ENCODE assay signal across 8 cellular contexts in the genomic region with DNA sequence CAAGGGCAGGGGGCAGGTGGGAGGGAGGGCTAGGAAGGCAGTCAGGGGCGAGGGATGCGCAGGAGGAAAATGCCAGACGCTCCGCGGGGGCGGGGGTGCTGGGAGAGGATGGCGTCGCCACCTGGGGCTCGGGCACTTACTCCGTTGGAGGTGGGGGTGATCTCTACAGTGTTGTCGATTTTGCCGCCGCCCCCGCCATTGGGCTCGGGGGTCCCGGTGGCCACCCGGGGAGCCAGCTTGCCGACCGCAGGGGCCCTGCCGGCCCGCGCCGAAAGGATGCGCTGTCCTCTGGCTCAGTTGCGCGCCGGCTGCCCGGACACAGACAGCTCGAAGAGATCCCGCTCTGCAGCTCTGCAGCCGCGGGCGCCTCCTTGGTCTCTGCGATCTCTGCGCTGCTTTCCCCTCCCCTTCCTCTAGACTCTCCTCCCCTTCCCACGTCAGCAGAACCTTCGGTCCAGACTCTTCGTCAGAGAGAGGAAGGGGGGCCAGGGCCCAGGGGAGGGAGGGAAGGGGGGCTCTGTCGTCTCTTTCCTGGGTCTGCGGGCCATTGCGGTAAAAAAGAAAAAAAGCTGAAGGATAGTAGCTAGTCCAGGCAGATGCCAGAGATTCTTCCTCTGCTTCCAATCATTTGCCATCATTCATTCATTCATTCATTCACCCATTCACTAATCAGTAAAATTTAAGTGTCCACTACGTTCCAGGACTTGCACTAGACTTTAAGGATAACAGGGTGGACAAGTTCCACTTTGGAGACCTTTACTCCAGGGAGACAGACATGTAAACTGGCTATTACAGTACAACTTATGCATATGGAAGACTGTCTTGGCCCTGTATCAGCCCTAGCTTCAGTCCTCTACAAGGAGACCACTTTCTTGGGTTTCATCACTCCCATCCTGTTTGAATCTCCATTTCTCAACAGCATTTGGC. TPM values are rescaled to one million over a fixed set of nuclear protein-coding genes. Genes with fewer than 3 reads are reported as not detected.
A peak's percentile ranks its signal among the peaks of the same experiment; 100 is the strongest.
DNase-seq lines count a peak whose midpoint lies in the region; ATAC-seq, FAIRE-seq and TF ChIP-seq lines count a peak whose summit lies in the region.

A gene (minus strand): TSS at position 382 of the 927 bp plus-strand sequence.

- TF ChIP-seq POLR2A in H1 (IDR thresholded peaks at IDR 0.05; ENCODE audit: control extremely low read depth in 1 of 2, low read depth in 2 of 2, low read length in 2 of 2) = peak; percentile 36 to 91

- peak within 1 kb of the TSS; percentile 71; the same call in 1 of the 2 replicates for H2BK5ac ChIP-seq in H1 (ENCODE audit: low read depth, low read length)

- POLR2A ChIA-PET in H1 (lab: Charles Lee; ENCODE audit: partially characterized antibody) = interaction anchor here (0.6 to 6.4 kb wide), 13 partner anchors 11 to 214 kb away, joined by 3 to 73 read pairs (median 4); a partner anchor contains a TSS

- WGBS in H1 (ENCODE audit: extremely low coverage in 1 of 2, insufficient coverage in 1 of 2, insufficient read length in 1 of 2, insufficient replicate concordance in 2 of 2, low coverage in 1 of 2, low lambda C conversion rate in 2 of 2, missing lambda C conversion rate in 1 of 2), 2 experiments = 7% methylated on average over 8 of the region's 42 CpGs; no CpG with 5 or more reads in 1 of the 2 experiments

- H3K27ac ChIP-seq in DND-41 (ENCODE audit: low read length) = no peak within 1 kb of the TSS
- 0 out of 2 replicates have a peak within 1 kb of the TSS, but pooled peaks have one; percentile 8 for H3K27ac ChIP-seq in H1 (ENCODE audit: low read depth, low read length)
- no peak within 1 kb of the TSS for H3K27ac ChIP-seq in lower lobe of right lung

- H3K18ac ChIP-seq in H1 (ENCODE audit: extremely low read depth, low read length) = peak within 1 kb of the TSS; percentile 38

- peak within 1 kb of the TSS; percentile 19; the same call in 1 of the 2 replicates for H4K8ac ChIP-seq in H1 (ENCODE audit: extremely low read depth, insufficient read depth, low read length)

- H3K79me2 ChIP-seq in DND-41 (ENCODE audit: insufficient read depth, low read length) (no peaks in the 10 kb centered on the region), H1 (ENCODE audit: control insufficient read depth in 1 of 2, insufficient read depth in 2 of 2, low read length in 2 of 2) (no peaks in the 10 kb centered on the region)

- H2AFZ ChIP-seq in DND-41 (ENCODE audit: low read depth, low read length) = no peak within 1 kb of the TSS
- H2AFZ ChIP-seq in H1 (ENCODE audit: low read length) = 0 out of 2 replicates have a peak within 1 kb of the TSS, but pooled peaks have one; percentile 19

- H3K23ac ChIP-seq in H1 (ENCODE audit: insufficient read length) = no peak within 1 kb of the TSS

- no peak within 1 kb of the TSS for H3K14ac ChIP-seq in H1 (ENCODE audit: insufficient read length)

- TF ChIP-seq RAD21 in H1 (IDR thresholded peaks at IDR 0.05 in 1 of 2, conservative IDR thresholded peaks at IDR 0.05 in 1 of 2; ENCODE audit: low read depth in 2 of 2, low read length in 2 of 2) = peak in 1 of 2 experiments; percentile 16; a peak in 1 of 4 replicates

- H3K27me3 ChIP-seq in DND-41 (ENCODE audit: insufficient read depth, low read length, poor library complexity) = peaks cover 42% of the 10 kb centered on the region
- H3K27me3 ChIP-seq in H1 (replicated peaks in 1 of 4; ENCODE audit: control insufficient read depth in 3 of 4, extremely low read depth in 1 of 4, insufficient read depth in 3 of 4, low read length in 3 of 4) = peaks cover 0 to 14% (median 10%) of the 10 kb centered on the region in 4 experiments; a peak in 6 of 7 replicates
- peaks cover 23% of the 10 kb centered on the region for H3K27me3 ChIP-seq in lower lobe of right lung (ENCODE audit: low read depth)

- no peak within 1 kb of the TSS for H2BK120ac ChIP-seq in H1 (replicated peaks; ENCODE audit: low read depth, low read length)

- H3K9ac ChIP-seq in DND-41 (ENCODE audit: low read depth, low read length) (no peak within 1 kb of the TSS), H1 (replicated peaks in 1 of 4; ENCODE audit: extremely low read depth in 1 of 4, low read depth in 3 of 4, low read length in 3 of 4) (peak within 1 kb of the TSS in 2 of 4 experiments; percentile 29 to 38; a peak in 4 of 7 replicates)

- no peak for DNase-seq in DND-41
- peak; percentile 90 for DNase-seq in NCI-H2196 treated with DMSO at 0.1 percent for 48 hours (lab: John Stamatoyannopoulos, UW; ENCODE audit: unreplicated experiment)
- peak; percentile 22 to 25 for DNase-seq in activated CD8-positive, alpha-beta memory T cell treated with anti-CD3 and anti-CD28 coated beads for 1 hour (ENCODE audit: extremely low read depth in 1 of 2, low read depth in 1 of 2)
- peak in 1 of 2 experiments; percentile 86 for DNase-seq in H1 (ENCODE audit: low read depth in 1 of 2, low spot score in 2 of 2)
- DNase-seq in lower lobe of right lung = peak; percentile 68
- peak; percentile 35 to 43 for DNase-seq in stimulated activated CD4-positive, alpha-beta T cell treated with anti-CD3 and anti-CD28 coated beads, Interleukin-2, amount 100 ng/mL, for 48 hours

- no peak within 1 kb of the TSS for H4K91ac ChIP-seq in H1 (replicated peaks; ENCODE audit: insufficient read length, low read length)

- H3K23me2 ChIP-seq in H1 (ENCODE audit: low read depth, low read length) = peaks cover 10% of the 10 kb centered on the region

- H3K79me1 ChIP-seq in H1 (ENCODE audit: low read depth, low read length) = no peaks in the 10 kb centered on the region

- no peak within 1 kb of the TSS for H2BK15ac ChIP-seq in H1 (ENCODE audit: low read length)

- H3K4ac ChIP-seq in H1 (replicated peaks; ENCODE audit: insufficient read length, low read depth, low read length) = no peak within 1 kb of the TSS

- H2BK20ac ChIP-seq in H1 (ENCODE audit: low read length) = no peak within 1 kb of the TSS

- FAIRE-seq in H1 (lab: Jason Lieb, UNC) = no peak

- H4K5ac ChIP-seq in H1 (ENCODE audit: insufficient read length, low read depth, low read length) = no peak within 1 kb of the TSS

- H3K4me1 ChIP-seq in DND-41 (ENCODE audit: insufficient read depth, low read length) (no peaks in the 10 kb centered on the region), H1 (replicated peaks in 1 of 4; ENCODE audit: control insufficient read depth in 3 of 4, insufficient read depth in 4 of 4, low read length in 3 of 4) (peaks cover 0 to 3% (median 2%) of the 10 kb centered on the region in 4 experiments; a peak in 4 of 7 replicates), lower lobe of right lung (peaks cover 18% of the 10 kb centered on the region)

- H4K20me1 ChIP-seq in DND-41 (ENCODE audit: insufficient read depth, low read length) (no peaks in the 10 kb centered on the region), H1 (replicated peaks in 1 of 2; ENCODE audit: control insufficient read depth in 1 of 2, insufficient read depth in 2 of 2, low read length in 2 of 2) (peaks cover 0 to 3% of the 10 kb centered on the region in 2 experiments)

- TF ChIP-seq EP300 in H1 (IDR thresholded peaks at IDR 0.05; ENCODE audit: borderline replicate concordance in 1 of 2, low read depth in 2 of 2, low read length in 2 of 2) = no peak

- peak within 1 kb of the TSS; percentile 41; the same call in 1 of the 2 replicates for H2AK5ac ChIP-seq in H1 (ENCODE audit: low read depth, low read length)

- no peak for TF ChIP-seq CTCF in DND-41 (IDR thresholded peaks at IDR 0.05; ENCODE audit: borderline replicate concordance, extremely low read depth, low read length, poor library complexity, severe bottlenecking)
- peak in 2 of 3 experiments; percentile 11 to 22; a peak in 2 of 4 replicates for TF ChIP-seq CTCF in H1 (IDR thresholded peaks at IDR 0.05; ENCODE audit: control extremely low read depth in 1 of 3, insufficient read depth in 1 of 3, low read depth in 1 of 3, low read length in 3 of 3)
- no peak for TF ChIP-seq CTCF in lower lobe of right lung (IDR thresholded peaks at IDR 0.05)

- intact Hi-C loops in lower lobe of right lung (cut with DNase I) = no loop called here

- no peaks in the 10 kb centered on the region for H3K9me3 ChIP-seq in DND-41 (ENCODE audit: insufficient read depth, low read length, severe bottlenecking)
- no peaks in the 10 kb centered on the region for H3K9me3 ChIP-seq in H1 (ENCODE audit: insufficient read depth in 2 of 2, low read depth in 1 of 2, low read length in 1 of 2)
- no peaks in the 10 kb centered on the region for H3K9me3 ChIP-seq in lower lobe of right lung

- no peak within 1 kb of the TSS for H3K4me3 ChIP-seq in DND-41 (ENCODE audit: low read depth in 1 of 2, low read length in 2 of 2)
- H3K4me3 ChIP-seq in H1 (ENCODE audit: extremely low read depth in 1 of 4, insufficient read depth in 2 of 4, low read depth in 3 of 4, low read length in 4 of 4) = peak within 1 kb of the TSS; percentile 37 to 84 (median 73)
- H3K4me3 ChIP-seq in lower lobe of right lung = peak within 1 kb of the TSS; percentile 74

- no peak within 1 kb of the TSS for H3K4me2 ChIP-seq in DND-41 (ENCODE audit: insufficient read depth, low read length)
- peak within 1 kb of the TSS; percentile 59 to 92 for H3K4me2 ChIP-seq in H1 (ENCODE audit: insufficient read depth in 1 of 2, low read depth in 2 of 2, low read length in 2 of 2)

- ATAC-seq in DND-41 (ENCODE audit: insufficient read depth, low read depth) = peak; percentile 49
- peak; percentile 86 to 90 for ATAC-seq in lower lobe of right lung
- no peak for ATAC-seq in HG02840 (IDR thresholded peaks at IDR 0.05; ENCODE audit: low FRiP score, unreplicated experiment)
- ATAC-seq in HG02798 (IDR thresholded peaks at IDR 0.05; ENCODE audit: poor library complexity, unreplicated experiment) = no peak

- no peaks in the 10 kb centered on the region for H3K36me3 ChIP-seq in DND-41 (ENCODE audit: insufficient read depth, low read length)
- H3K36me3 ChIP-seq in H1 (ENCODE audit: control insufficient read depth in 2 of 4, insufficient read depth in 4 of 4, low read length in 3 of 4) = peaks cover 0 to 10% (median 3%) of the 10 kb centered on the region in 4 experiments; a peak in 3 of 8 replicates
- peaks cover 7% of the 10 kb centered on the region for H3K36me3 ChIP-seq in lower lobe of right lung

- H3K56ac ChIP-seq in H1 (replicated peaks; ENCODE audit: insufficient read length, low read depth, low read length) = peak within 1 kb of the TSS; percentile 34

- peak within 1 kb of the TSS; percentile 50; the same call in 1 of the 2 replicates for H2BK12ac ChIP-seq in H1 (ENCODE audit: low read depth, low read length)

- CTCF ChIA-PET in H1 (lab: Charles Lee; ENCODE audit: partially characterized antibody) = interaction anchor here (0.6 to 20.9 kb wide), 14 partner anchors 8 to 294 kb away, joined by 3 to 333 read pairs (median 4); a partner anchor contains a TSS

RNA-seq across cellular contexts. Expression of the gene that starts here (rescaled TPM):
- 39.4 and 43.0 TPM in 2 replicates for total RNA-seq in H1 (2021; fragmentation: NEBNext Ultra II Directional; extraction: Animal tissue kit (Norgen Biotek cat#: 25700))
- polyA plus RNA-seq in H1 (2011; rRNA removed) = 49.0 and 77.7 TPM in 2 replicates
- polyA plus RNA-seq in H1 (2011; cell fraction: cytosol; rRNA removed) = 37.0 TPM
- 247 TPM for polyA plus RNA-seq in H1 (2011; cell fraction: nucleus; rRNA removed)
- 27.3 to 49.2 TPM (median 43.9 TPM) in 4 replicates for polyA plus RNA-seq in H1 (2012, experiment 1 of 2)
- polyA plus RNA-seq in H1 (2012, experiment 2 of 2) = 32.6 TPM
- 46.6 TPM for polyA plus RNA-seq in H1 (2013, experiment 1 of 2)
- 48.6 TPM for polyA plus RNA-seq in H1 (2013, experiment 2 of 2)
- 17.3 and 17.8 TPM in 2 replicates for polyA minus RNA-seq in H1 (2011; rRNA and poly(A)+ RNA removed)
- polyA minus RNA-seq in H1 (2011; cell fraction: cytosol; rRNA and poly(A)+ RNA removed) = 21.3 TPM
- 35.1 TPM for polyA minus RNA-seq in H1 (2011; cell fraction: nucleus; rRNA and poly(A)+ RNA removed)
- 10.6 TPM for total RNA-seq in lower lobe of right lung

Comparison
In these comparisons a context has a peak if more than half of its experiments do, and no peak if none do; other contexts are left out.
1. ATAC-seq: peak in DND-41 (single experiment) and lower lobe of right lung (2 of 2); none in HG02840 (single experiment) and HG02798 (single experiment).
2. H3K4me3 ChIP-seq: peak in H1 (4 of 4) and lower lobe of right lung (single experiment); none in DND-41 (0 of 2).
3. CTCF ChIP-seq: peak in H1 (2 of 3); none in DND-41 (single experiment) and lower lobe of right lung (single experiment).